In genomic region chr7:38311329-38311937, GRCh38 we compare ENCODE assay signal across 9 cellular contexts.
A peak's percentile ranks its signal among the peaks of the same experiment; 100 is the strongest.
DNase-seq lines count a peak whose midpoint lies in the region; TF ChIP-seq lines count a peak whose summit lies in the region.
"Had no signal": no experiment of that assay in that cellular context is flagged by ENCODE, and none has a peak within 500 bp of the region (broad histone marks: within the 10 kb centered on the region; RNA-seq: fewer than 3 reads in every experiment).

No MANE protein-coding gene starts in this region.

- H3K79me2 ChIP-seq in ACC112 (ENCODE audit: control insufficient read depth, insufficient read depth, low read length, unreplicated experiment) (no peaks in the 10 kb centered on the region), smooth muscle cell (ENCODE audit: low read depth) (no peaks in the 10 kb centered on the region)

- no peak for TF ChIP-seq CTCF in astrocyte of the spinal cord (IDR thresholded peaks at IDR 0.05; ENCODE audit: low read depth, low read length)
- TF ChIP-seq CTCF in smooth muscle cell (IDR thresholded peaks at IDR 0.05; ENCODE audit: borderline replicate concordance, insufficient read depth, poor library complexity, severe bottlenecking), result no peak

- TF ChIP-seq POLR2A in GM10847 (IDR thresholded peaks at IDR 0.05; ENCODE audit: extremely low read depth, insufficient read length), result peak; percentile 36

- peak overlapping the region; percentile 87 for H2AFZ ChIP-seq in ACC112 (ENCODE audit: low read length, unreplicated experiment)
- no peak overlapping the region for H2AFZ ChIP-seq in smooth muscle cell (ENCODE audit: low read depth)

- no peaks in the 10 kb centered on the region for H3F3A ChIP-seq in smooth muscle cell (ENCODE audit: low read depth)

- H3K9me3 ChIP-seq in smooth muscle cell (replicated peaks; ENCODE audit: low read depth), result no peaks in the 10 kb centered on the region

- peak overlapping the region; percentile 69 for H3K4me3 ChIP-seq in ACC112 (ENCODE audit: low read depth, low read length)
- H3K4me3 ChIP-seq in astrocyte of the spinal cord (ENCODE audit: low read depth, low read length), result peak overlapping the region; percentile 18
- no peak overlapping the region for H3K4me3 ChIP-seq in smooth muscle cell

- H3K36me3 Mint-ChIP-seq in IgD-negative memory B cell, result no peaks in the 10 kb centered on the region

- in situ Hi-C loops in astrocyte of the spinal cord (cut with HindIII; ENCODE audit: low sequenced_read_pairs), result no loop called here

- peaks cover 23% of the 10 kb centered on the region for H3K27me3 Mint-ChIP-seq in IgD-negative memory B cell

- peaks cover 2 to 5% (median 3%) of the 10 kb centered on the region in 3 donors for H3K9me3 Mint-ChIP-seq in IgD-negative memory B cell

- H3K4me2 ChIP-seq in smooth muscle cell, result no peak overlapping the region

- no peaks in the 10 kb centered on the region for H3K36me3 ChIP-seq in ACC112 (ENCODE audit: insufficient read depth, low read length)
- no peaks in the 10 kb centered on the region for H3K36me3 ChIP-seq in smooth muscle cell (ENCODE audit: low read depth)

- no peak overlapping the region for H3K9ac ChIP-seq in smooth muscle cell (ENCODE audit: low read depth)

- peaks cover 0 to 10% (median 4%) of the 10 kb centered on the region in 3 donors for H3K4me1 Mint-ChIP-seq in IgD-negative memory B cell

- no peak overlapping the region for H3K27ac ChIP-seq in ACC112 (ENCODE audit: low read depth, low read length)
- no peak overlapping the region for H3K27ac ChIP-seq in smooth muscle cell (ENCODE audit: low read depth)
- H3K27ac ChIP-seq: epithelial cell of prostate had no signal

- H3K4me3 Mint-ChIP-seq in IgD-negative memory B cell, result peak overlapping the region in 3 of 4 donors; percentile 71 to 87 (median 79)

- no peak for DNase-seq in astrocyte of the spinal cord (ENCODE audit: low read depth, low spot score)
- peak; percentile 23 for DNase-seq in midbrain (lab: John Stamatoyannopoulos, UW)
- DNase-seq in HCEC 1CT, result no peak
- no peak for DNase-seq in smooth muscle cell (lab: John Stamatoyannopoulos, UW; ENCODE audit: unreplicated experiment)
- DNase-seq in foreskin melanocyte, result no peak

- no peak overlapping the region for H3K27ac Mint-ChIP-seq in IgD-negative memory B cell

- peaks cover 8% of the 10 kb centered on the region for H3K4me1 ChIP-seq in ACC112 (ENCODE audit: control insufficient read depth, insufficient read depth, low read length, unreplicated experiment)
- H3K4me1 ChIP-seq in smooth muscle cell (ENCODE audit: low read depth), result no peaks in the 10 kb centered on the region

- H3K27me3 ChIP-seq in ACC112 (ENCODE audit: insufficient read depth, low read length) (no peaks in the 10 kb centered on the region), smooth muscle cell (ENCODE audit: low read depth) (no peaks in the 10 kb centered on the region)

- WGBS in smooth muscle cell (ENCODE audit: low lambda C conversion rate), result 98% methylated on average over 28 of the region's 38 CpGs

- H4K20me1 ChIP-seq in smooth muscle cell (ENCODE audit: low read depth), result no peaks in the 10 kb centered on the region
